Comparison of ENCODE assay signal across 41 cellular contexts in genomic region chr6:49637333-49637698, GRCh38. TPM values are rescaled to one million over a fixed set of nuclear protein-coding genes. Genes with fewer than 3 reads are reported as not detected.
"Had no signal": no experiment of that assay in that cellular context is flagged by ENCODE, and none has a peak within 500 bp of the region (broad histone marks: within the 10 kb centered on the region; RNA-seq: fewer than 3 reads in every experiment).

No MANE protein-coding gene starts in this region.

- H3K36me3 ChIP-seq: ascending aorta, cardiac muscle cell, WERI-Rb-1 had no signal

- FAIRE-seq: bronchial epithelial cell, TTC549 had no signal

- H3K9me3 ChIP-seq: ascending aorta had no signal

- H3K27ac Mint-ChIP-seq: activated CD4-positive, alpha-beta memory T cell treated with anti-CD3 and anti-CD28 coated beads, Interleukin-2, amount 10 ng/mL, durations not matched to agents 7 days and 5 days; activated CD4-positive, alpha-beta T cell treated with anti-CD3 and anti-CD28 coated beads for 36 hours; activated CD4-positive, alpha-beta T cell treated with anti-CD3 and anti-CD28 coated beads, Interleukin-2, amount 10 ng/mL, durations not matched to agents 7 days and 5 days; activated CD8-positive, alpha-beta memory T cell treated with anti-CD3 and anti-CD28 coated beads, Interleukin-2, amount 10 ng/mL, durations not matched to agents 7 days and 5 days; activated CD8-positive, alpha-beta T cell treated with anti-CD3 and anti-CD28 coated beads, Interleukin-2, amount 10 ng/mL, durations not matched to agents 7 days and 5 days; activated naive CD4-positive, alpha-beta T cell treated with anti-CD3 and anti-CD28 coated beads, Interleukin-2, amount 10 ng/mL, durations not matched to agents 7 days and 5 days; activated naive CD4-positive, alpha-beta T cell treated with anti-CD3 and anti-CD28 coated beads, Interleukin-2, amount 50 U/mL, for 24 hours; activated naive CD8-positive, alpha-beta T cell; activated naive CD8-positive, alpha-beta T cell treated with anti-CD3 and anti-CD28 coated beads, Interleukin-2, amount 10 ng/mL, durations not matched to agents 7 days and 5 days; activated naive CD8-positive, alpha-beta T cell treated with anti-CD3 and anti-CD28 coated beads, Interleukin-2, amount 50 U/mL, for 24 hours; activated T-cell treated with anti-CD3 and anti-CD28 coated beads, Interleukin-2, amount 50 U/mL, for 24 hours; activated T-helper 2 cell treated with anti-CD3 and anti-CD28 coated beads, Interferon-gamma antibody, Interleukin-2, Interleukin-4, amounts not matched to agents 10 μg/mL and 5 μg/mL and 100 μg/mL, durations not matched to agents 14 hours and 24 hours and 36 hours; brain; T-helper 1 cell treated with Interleukin-12 subunit alpha and Interleukin-12 subunit beta and Interleukin-4 antibody, amounts not matched to agents 30 μg/mL and 1 μg/mL, for 36 hours; T-helper 2 cell treated with Interferon-gamma antibody and Interleukin-4, amounts not matched to agents 5 μg/mL and 100 μg/mL, for 36 hours; WTC11 had no signal

- H3K27me3 Mint-ChIP-seq: activated CD4-positive, alpha-beta memory T cell treated with anti-CD3 and anti-CD28 coated beads, Interleukin-2, amount 10 ng/mL, durations not matched to agents 7 days and 5 days; activated CD4-positive, alpha-beta T cell treated with anti-CD3 and anti-CD28 coated beads, Interleukin-2, amount 10 ng/mL, durations not matched to agents 7 days and 5 days; activated CD8-positive, alpha-beta memory T cell treated with anti-CD3 and anti-CD28 coated beads, Interleukin-2, amount 10 ng/mL, durations not matched to agents 7 days and 5 days; activated naive CD4-positive, alpha-beta T cell treated with anti-CD3 and anti-CD28 coated beads, Interleukin-2, amount 10 ng/mL, durations not matched to agents 7 days and 5 days; activated naive CD4-positive, alpha-beta T cell treated with anti-CD3 and anti-CD28 coated beads, Interleukin-2, amount 50 U/mL, for 24 hours; activated naive CD8-positive, alpha-beta T cell; activated naive CD8-positive, alpha-beta T cell treated with anti-CD3 and anti-CD28 coated beads, Interleukin-2, amount 50 U/mL, for 24 hours; activated T-cell treated with anti-CD3 and anti-CD28 coated beads, Interleukin-2, amount 50 U/mL, for 24 hours; central memory CD8-positive, alpha-beta T cell had no signal

- H3K36me3 Mint-ChIP-seq: activated CD8-positive, alpha-beta memory T cell treated with anti-CD3 and anti-CD28 coated beads, Interleukin-2, amount 10 ng/mL, durations not matched to agents 7 days and 5 days; activated naive CD4-positive, alpha-beta T cell treated with anti-CD3 and anti-CD28 coated beads, Interleukin-2, amount 10 ng/mL, durations not matched to agents 7 days and 5 days; activated naive CD4-positive, alpha-beta T cell treated with anti-CD3 and anti-CD28 coated beads, Interleukin-2, amount 50 U/mL, for 24 hours; activated naive CD8-positive, alpha-beta T cell; activated naive CD8-positive, alpha-beta T cell treated with anti-CD3 and anti-CD28 coated beads, Interleukin-2, amount 10 ng/mL, durations not matched to agents 7 days and 5 days; brain; WTC11 had no signal

- H3K27ac ChIP-seq: ascending aorta, cardiac muscle cell, WERI-Rb-1 had no signal

- H3K27me3 ChIP-seq: ascending aorta, cardiac muscle cell had no signal

- H3K9me3 Mint-ChIP-seq: activated CD4-positive, alpha-beta memory T cell treated with anti-CD3 and anti-CD28 coated beads, Interleukin-2, amount 10 ng/mL, durations not matched to agents 7 days and 5 days; activated CD4-positive, alpha-beta T cell treated with anti-CD3 and anti-CD28 coated beads, Interleukin-2, amount 10 ng/mL, durations not matched to agents 7 days and 5 days; activated naive CD4-positive, alpha-beta T cell treated with anti-CD3 and anti-CD28 coated beads, Interleukin-2, amount 10 ng/mL, durations not matched to agents 7 days and 5 days; activated naive CD4-positive, alpha-beta T cell treated with anti-CD3 and anti-CD28 coated beads, Interleukin-2, amount 50 U/mL, for 24 hours; activated naive CD8-positive, alpha-beta T cell treated with anti-CD3 and anti-CD28 coated beads, Interleukin-2, amount 10 ng/mL, durations not matched to agents 7 days and 5 days; activated T-cell treated with anti-CD3 and anti-CD28 coated beads, Interleukin-2, amount 50 U/mL, for 24 hours; activated T-helper 2 cell treated with anti-CD3 and anti-CD28 coated beads, Interferon-gamma antibody, Interleukin-2, Interleukin-4, amounts not matched to agents 10 μg/mL and 5 μg/mL and 100 μg/mL, durations not matched to agents 14 hours and 24 hours and 36 hours; brain; central memory CD8-positive, alpha-beta T cell; T-helper 1 cell treated with Interleukin-12 subunit alpha and Interleukin-12 subunit beta and Interleukin-4 antibody, amounts not matched to agents 30 μg/mL and 1 μg/mL, for 36 hours; T-helper 2 cell treated with Interferon-gamma antibody and Interleukin-4, amounts not matched to agents 5 μg/mL and 100 μg/mL, for 36 hours; WTC11 had no signal

- H3K4me1 Mint-ChIP-seq: activated CD4-positive, alpha-beta memory T cell treated with anti-CD3 and anti-CD28 coated beads, Interleukin-2, amount 10 ng/mL, durations not matched to agents 7 days and 5 days; activated CD4-positive, alpha-beta T cell treated with anti-CD3 and anti-CD28 coated beads for 36 hours; activated CD4-positive, alpha-beta T cell treated with anti-CD3 and anti-CD28 coated beads, Interleukin-2, amount 10 ng/mL, durations not matched to agents 7 days and 5 days; activated CD8-positive, alpha-beta memory T cell treated with anti-CD3 and anti-CD28 coated beads, Interleukin-2, amount 10 ng/mL, durations not matched to agents 7 days and 5 days; activated naive CD4-positive, alpha-beta T cell treated with anti-CD3 and anti-CD28 coated beads, Interleukin-2, amount 10 ng/mL, durations not matched to agents 7 days and 5 days; activated naive CD4-positive, alpha-beta T cell treated with anti-CD3 and anti-CD28 coated beads, Interleukin-2, amount 50 U/mL, for 24 hours; activated naive CD8-positive, alpha-beta T cell treated with anti-CD3 and anti-CD28 coated beads, Interleukin-2, amount 10 ng/mL, durations not matched to agents 7 days and 5 days; activated naive CD8-positive, alpha-beta T cell treated with anti-CD3 and anti-CD28 coated beads, Interleukin-2, amount 50 U/mL, for 24 hours; brain; central memory CD8-positive, alpha-beta T cell; WTC11 had no signal

- ATAC-seq: activated CD4-positive, alpha-beta T cell treated with anti-CD3 and anti-CD28 coated beads for 36 hours; activated CD4-positive, CD25-positive, alpha-beta regulatory T cell treated with anti-CD3 and anti-CD28 coated beads, Interleukin-2, amount 50 U/mL, for 24 hours; activated CD8-positive, alpha-beta memory T cell treated with anti-CD3 and anti-CD28 coated beads, Interleukin-2, amount 10 ng/mL, durations not matched to agents 7 days and 5 days; activated CD8-positive, alpha-beta T cell treated with anti-CD3 and anti-CD28 coated beads, Interleukin-2, amount 10 ng/mL, durations not matched to agents 7 days and 5 days; activated naive CD8-positive, alpha-beta T cell treated with anti-CD3 and anti-CD28 coated beads, Interleukin-2, amount 50 U/mL, for 24 hours; WTC11 had no signal

- H3K4me3 ChIP-seq: ascending aorta, cardiac muscle cell had no signal

- H3K4me3 Mint-ChIP-seq: activated CD4-positive, alpha-beta memory T cell treated with anti-CD3 and anti-CD28 coated beads, Interleukin-2, amount 10 ng/mL, durations not matched to agents 7 days and 5 days; activated CD4-positive, alpha-beta T cell treated with anti-CD3 and anti-CD28 coated beads for 36 hours; activated CD4-positive, alpha-beta T cell treated with anti-CD3 and anti-CD28 coated beads, Interleukin-2, amount 10 ng/mL, durations not matched to agents 7 days and 5 days; activated CD8-positive, alpha-beta memory T cell treated with anti-CD3 and anti-CD28 coated beads, Interleukin-2, amount 10 ng/mL, durations not matched to agents 7 days and 5 days; activated CD8-positive, alpha-beta T cell treated with anti-CD3 and anti-CD28 coated beads, Interleukin-2, amount 10 ng/mL, durations not matched to agents 7 days and 5 days; activated naive CD4-positive, alpha-beta T cell treated with anti-CD3 and anti-CD28 coated beads, Interleukin-2, amount 10 ng/mL, durations not matched to agents 7 days and 5 days; activated naive CD4-positive, alpha-beta T cell treated with anti-CD3 and anti-CD28 coated beads, Interleukin-2, amount 50 U/mL, for 24 hours; activated naive CD8-positive, alpha-beta T cell; activated naive CD8-positive, alpha-beta T cell treated with anti-CD3 and anti-CD28 coated beads, Interleukin-2, amount 10 ng/mL, durations not matched to agents 7 days and 5 days; activated naive CD8-positive, alpha-beta T cell treated with anti-CD3 and anti-CD28 coated beads, Interleukin-2, amount 50 U/mL, for 24 hours; activated T-cell treated with anti-CD3 and anti-CD28 coated beads, Interleukin-2, amount 50 U/mL, for 24 hours; brain; central memory CD8-positive, alpha-beta T cell; T-helper 1 cell treated with Interleukin-12 subunit alpha and Interleukin-12 subunit beta and Interleukin-4 antibody, amounts not matched to agents 30 μg/mL and 1 μg/mL, for 36 hours; T-helper 2 cell treated with Interferon-gamma antibody and Interleukin-4, amounts not matched to agents 5 μg/mL and 100 μg/mL, for 36 hours; WTC11 had no signal

- H3K4me1 ChIP-seq: ascending aorta had no signal

- DNase-seq: activated CD4-positive, alpha-beta memory T cell treated with anti-CD3 and anti-CD28 coated beads, Interleukin-2, amount 10 ng/mL, durations not matched to agents 7 days and 5 days; activated CD4-positive, alpha-beta T cell treated with anti-CD3 and anti-CD28 coated beads for 1 hour; activated CD4-positive, alpha-beta T cell treated with anti-CD3 and anti-CD28 coated beads for 36 hours; activated CD4-positive, alpha-beta T cell treated with anti-CD3 and anti-CD28 coated beads for 48 hours; activated CD4-positive, alpha-beta T cell treated with anti-CD3 and anti-CD28 coated beads, Interleukin-2, amount 10 ng/mL, durations not matched to agents 7 days and 5 days; activated CD4-positive, alpha-beta T cell treated with anti-CD3 and anti-CD28 coated beads, Interleukin-2, amount 50 U/mL, for 48 hours; activated CD4-positive, CD25-positive, alpha-beta regulatory T cell; activated CD8-positive, alpha-beta memory T cell treated with anti-CD3 and anti-CD28 coated beads for 24 hours; activated CD8-positive, alpha-beta memory T cell treated with anti-CD3 and anti-CD28 coated beads, Interleukin-2, amount 10 ng/mL, durations not matched to agents 7 days and 5 days; activated CD8-positive, alpha-beta memory T cell treated with anti-CD3 and anti-CD28 coated beads, Interleukin-2, amount 50 U/mL, for 48 hours; activated CD8-positive, alpha-beta T cell treated with anti-CD3 and anti-CD28 coated beads, Interleukin-2, amount 10 ng/mL, durations not matched to agents 7 days and 5 days; activated effector memory CD4-positive, alpha-beta T cell treated with Interleukin-2 at 50 U/mL for 16 hours; activated gamma-delta T cell; activated naive CD4-positive, alpha-beta T cell treated with anti-CD3 and anti-CD28 coated beads, Interleukin-2, amount 10 ng/mL, durations not matched to agents 7 days and 5 days; activated naive CD4-positive, alpha-beta T cell treated with Interleukin-2 at 50 U/mL for 16 hours; activated naive CD8-positive, alpha-beta T cell treated with anti-CD3 and anti-CD28 coated beads, Interleukin-2, amount 10 ng/mL, durations not matched to agents 7 days and 5 days; activated naive CD8-positive, alpha-beta T cell treated with anti-CD3 and anti-CD28 coated beads, Interleukin-2, amount 50 U/mL, for 24 hours; activated T-cell treated with anti-CD3 and anti-CD28 coated beads, Interleukin-2, amount 50 U/mL, for 24 hours; activated T-cell treated with anti-CD3 and anti-CD28 coated beads, Interleukin-2, amount 50 U/mL, for 48 hours; amygdala; anterior cingulate cortex; caudate nucleus; cerebellar nuclear complex; T-helper 1 cell; T-helper 2 cell; T-helper 9 cell; WERI-Rb-1 had no signal

RNA-seq across cellular contexts. Expression of gene RHAG, which starts 0.7 kb away (rescaled TPM):
- total RNA-seq: activated CD4-positive, alpha-beta memory T cell treated with anti-CD3 and anti-CD28 coated beads, Interleukin-2, amount 10 ng/mL, durations not matched to agents 7 days and 5 days; activated CD4-positive, alpha-beta T cell treated with anti-CD3 and anti-CD28 coated beads for 36 hours; activated CD4-positive, alpha-beta T cell treated with anti-CD3 and anti-CD28 coated beads, Interleukin-2, amount 10 ng/mL, durations not matched to agents 7 days and 5 days; activated CD8-positive, alpha-beta memory T cell treated with anti-CD3 and anti-CD28 coated beads, Interleukin-2, amount 10 ng/mL, durations not matched to agents 7 days and 5 days; activated CD8-positive, alpha-beta T cell treated with anti-CD3 and anti-CD28 coated beads, Interleukin-2, amount 10 ng/mL, durations not matched to agents 7 days and 5 days; activated naive CD8-positive, alpha-beta T cell treated with anti-CD3 and anti-CD28 coated beads, Interleukin-2, amount 10 ng/mL, durations not matched to agents 7 days and 5 days; activated T-helper 2 cell treated with anti-CD3 and anti-CD28 coated beads, Interferon-gamma antibody, Interleukin-2, Interleukin-4, amounts not matched to agents 10 μg/mL and 5 μg/mL and 100 μg/mL, durations not matched to agents 14 hours and 24 hours and 36 hours; ascending aorta; bronchial epithelial cell; cardiac muscle cell; chondrocyte had no signal
- polyA plus RNA-seq: cardiac muscle cell had no signal
